ENCODE assay signal across 1 cellular context in the genomic region with DNA sequence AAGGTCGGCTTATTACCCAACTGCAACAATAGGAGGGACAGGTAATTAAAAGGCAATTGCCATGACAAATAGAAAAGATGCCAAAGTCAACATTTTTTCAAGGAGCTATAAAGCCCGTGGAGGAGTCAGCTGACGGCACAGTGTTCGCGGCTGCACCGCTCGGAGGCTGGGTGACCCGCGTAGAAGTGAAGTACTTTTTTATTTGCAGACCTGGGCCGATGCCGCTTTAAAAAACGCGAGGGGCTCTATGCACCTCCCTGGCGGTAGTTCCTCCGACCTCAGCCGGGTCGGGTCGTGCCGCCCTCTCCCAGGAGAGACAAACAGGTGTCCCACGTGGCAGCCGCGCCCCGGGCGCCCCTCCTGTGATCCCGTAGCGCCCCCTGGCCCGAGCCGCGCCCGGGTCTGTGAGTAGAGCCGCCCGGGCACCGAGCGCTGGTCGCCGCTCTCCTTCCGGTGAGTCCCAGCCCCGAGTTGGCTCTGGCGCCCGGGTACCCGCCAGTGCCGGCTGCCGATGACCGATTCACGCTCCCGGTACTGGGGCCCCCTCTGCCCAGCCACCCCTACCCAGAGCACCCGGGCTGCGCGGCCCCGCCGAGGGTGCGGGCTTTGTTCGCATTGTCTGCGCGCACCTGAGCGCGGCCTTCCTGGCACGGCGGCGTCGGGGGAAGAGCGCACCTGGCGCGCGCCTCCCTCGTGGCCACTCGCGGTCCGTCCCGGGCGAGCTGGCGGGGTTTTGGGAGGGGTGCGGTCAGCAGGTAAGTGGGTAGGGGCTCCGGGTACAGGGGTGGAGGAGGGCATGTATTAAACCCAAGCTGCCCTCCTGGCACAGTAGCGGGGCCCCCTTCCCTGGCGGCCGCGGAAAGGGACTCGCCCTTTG.
TF ChIP-seq lines count a peak whose summit lies in the region.

A gene with protein sequence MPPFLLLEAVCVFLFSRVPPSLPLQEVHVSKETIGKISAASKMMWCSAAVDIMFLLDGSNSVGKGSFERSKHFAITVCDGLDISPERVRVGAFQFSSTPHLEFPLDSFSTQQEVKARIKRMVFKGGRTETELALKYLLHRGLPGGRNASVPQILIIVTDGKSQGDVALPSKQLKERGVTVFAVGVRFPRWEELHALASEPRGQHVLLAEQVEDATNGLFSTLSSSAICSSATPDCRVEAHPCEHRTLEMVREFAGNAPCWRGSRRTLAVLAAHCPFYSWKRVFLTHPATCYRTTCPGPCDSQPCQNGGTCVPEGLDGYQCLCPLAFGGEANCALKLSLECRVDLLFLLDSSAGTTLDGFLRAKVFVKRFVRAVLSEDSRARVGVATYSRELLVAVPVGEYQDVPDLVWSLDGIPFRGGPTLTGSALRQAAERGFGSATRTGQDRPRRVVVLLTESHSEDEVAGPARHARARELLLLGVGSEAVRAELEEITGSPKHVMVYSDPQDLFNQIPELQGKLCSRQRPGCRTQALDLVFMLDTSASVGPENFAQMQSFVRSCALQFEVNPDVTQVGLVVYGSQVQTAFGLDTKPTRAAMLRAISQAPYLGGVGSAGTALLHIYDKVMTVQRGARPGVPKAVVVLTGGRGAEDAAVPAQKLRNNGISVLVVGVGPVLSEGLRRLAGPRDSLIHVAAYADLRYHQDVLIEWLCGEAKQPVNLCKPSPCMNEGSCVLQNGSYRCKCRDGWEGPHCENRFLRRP (plus strand): TSS at position 138 of the 877 bp plus-strand sequence. CDS start 9,460 bp downstream, outside the sequence.

TF ChIP-seq in HepG2, 621 proteins besides CTCF, POLR2A, EP300 and RAD21 (continued from another document and continues in another):
- TF ChIP-seq ZNF800 (CRISPR knock-in tag; IDR thresholded peaks at IDR 0.05) (0 out of 2 replicates have a peak, but pooled peaks have one; percentile 54), SYNCRIP (IDR thresholded peaks at IDR 0.05; ENCODE audit: insufficient read depth, low read depth, low read length) (no peak), MBNL3 (CRISPR knock-in tag; conservative IDR thresholded peaks at IDR 0.05) (no peak), ZNF784 (CRISPR knock-in tag; IDR thresholded peaks at IDR 0.05; ENCODE audit: borderline replicate concordance) (no peak), HNRNPLL (IDR thresholded peaks at IDR 0.05; ENCODE audit: low read depth, low read length, poor library complexity, severe bottlenecking) (peak; percentile 18), PHF20 (CRISPR knock-in tag; IDR thresholded peaks at IDR 0.05) (no peak), NFRKB (IDR thresholded peaks at IDR 0.05) (no peak), BRCA1 (CRISPR knock-in tag; IDR thresholded peaks at IDR 0.05) (no peak), RNF2 (conservative IDR thresholded peaks at IDR 0.05; ENCODE audit: low read depth) (no peak), ZNF251 (CRISPR knock-in tag; IDR thresholded peaks at IDR 0.05) (no peak), POLR2AphosphoS2 (IDR thresholded peaks at IDR 0.05; ENCODE audit: low read depth, low read length) (no peak), GABPB1 (CRISPR knock-in tag; IDR thresholded peaks at IDR 0.05) (peak; percentile 47; the same call in 1 of the 2 replicates), PRPF4 (IDR thresholded peaks at IDR 0.05; ENCODE audit: low read depth, low read length, poor library complexity, severe bottlenecking) (no peak), MXI1 (IDR thresholded peaks at IDR 0.05; ENCODE audit: borderline replicate concordance, low read depth, low read length) (no peak), MAFF (IDR thresholded peaks at IDR 0.05; ENCODE audit: low read depth, low read length) (no peak), TFDP1 (CRISPR knock-in tag; IDR thresholded peaks at IDR 0.05; ENCODE audit: borderline replicate concordance) (peak; percentile 33; the same call in 1 of the 2 replicates), ZNF768 (CRISPR knock-in tag; IDR thresholded peaks at IDR 0.05) (no peak), ZNF460 (CRISPR knock-in tag; IDR thresholded peaks at IDR 0.05; ENCODE audit: borderline replicate concordance) (no peak), HMGA1 (CRISPR knock-in tag; conservative IDR thresholded peaks at IDR 0.05) (no peak), ZFP36L1 (CRISPR knock-in tag; IDR thresholded peaks at IDR 0.05) (no peak), ZNF232 (CRISPR knock-in tag; IDR thresholded peaks at IDR 0.05; ENCODE audit: borderline replicate concordance) (no peak), KAT8 (CRISPR knock-in tag; IDR thresholded peaks at IDR 0.05) (no peak), FOXO4 (CRISPR knock-in tag; conservative IDR thresholded peaks at IDR 0.05) (no peak), ZNF766 (CRISPR knock-in tag; IDR thresholded peaks at IDR 0.05; ENCODE audit: borderline replicate concordance) (no peak), MATR3 (CRISPR knock-in tag; IDR thresholded peaks at IDR 0.05) (no peak), ZBTB14 (CRISPR knock-in tag; IDR thresholded peaks at IDR 0.05) (no peak), GATA4 (IDR thresholded peaks at IDR 0.05; ENCODE audit: borderline replicate concordance, low read depth) (no peak), ZNF83 (CRISPR knock-in tag; IDR thresholded peaks at IDR 0.05; ENCODE audit: borderline replicate concordance) (no peak)
- TF ChIP-seq, protein P1, sequence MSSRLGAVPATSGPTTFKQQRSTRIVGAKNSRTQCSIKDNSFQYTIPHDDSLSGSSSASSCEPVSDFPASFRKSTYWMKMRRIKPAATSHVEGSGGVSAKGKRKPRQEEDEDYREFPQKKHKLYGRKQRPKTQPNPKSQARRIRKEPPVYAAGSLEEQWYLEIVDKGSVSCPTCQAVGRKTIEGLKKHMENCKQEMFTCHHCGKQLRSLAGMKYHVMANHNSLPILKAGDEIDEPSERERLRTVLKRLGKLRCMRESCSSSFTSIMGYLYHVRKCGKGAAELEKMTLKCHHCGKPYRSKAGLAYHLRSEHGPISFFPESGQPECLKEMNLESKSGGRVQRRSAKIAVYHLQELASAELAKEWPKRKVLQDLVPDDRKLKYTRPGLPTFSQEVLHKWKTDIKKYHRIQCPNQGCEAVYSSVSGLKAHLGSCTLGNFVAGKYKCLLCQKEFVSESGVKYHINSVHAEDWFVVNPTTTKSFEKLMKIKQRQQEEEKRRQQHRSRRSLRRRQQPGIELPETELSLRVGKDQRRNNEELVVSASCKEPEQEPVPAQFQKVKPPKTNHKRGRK (CRISPR knock-in tag; IDR thresholded peaks at IDR 0.05): no peak
- TF ChIP-seq, protein P2, sequence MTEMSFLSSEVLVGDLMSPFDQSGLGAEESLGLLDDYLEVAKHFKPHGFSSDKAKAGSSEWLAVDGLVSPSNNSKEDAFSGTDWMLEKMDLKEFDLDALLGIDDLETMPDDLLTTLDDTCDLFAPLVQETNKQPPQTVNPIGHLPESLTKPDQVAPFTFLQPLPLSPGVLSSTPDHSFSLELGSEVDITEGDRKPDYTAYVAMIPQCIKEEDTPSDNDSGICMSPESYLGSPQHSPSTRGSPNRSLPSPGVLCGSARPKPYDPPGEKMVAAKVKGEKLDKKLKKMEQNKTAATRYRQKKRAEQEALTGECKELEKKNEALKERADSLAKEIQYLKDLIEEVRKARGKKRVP (CRISPR knock-in tag; IDR thresholded peaks at IDR 0.05): no peak
- TF ChIP-seq, protein P3, sequence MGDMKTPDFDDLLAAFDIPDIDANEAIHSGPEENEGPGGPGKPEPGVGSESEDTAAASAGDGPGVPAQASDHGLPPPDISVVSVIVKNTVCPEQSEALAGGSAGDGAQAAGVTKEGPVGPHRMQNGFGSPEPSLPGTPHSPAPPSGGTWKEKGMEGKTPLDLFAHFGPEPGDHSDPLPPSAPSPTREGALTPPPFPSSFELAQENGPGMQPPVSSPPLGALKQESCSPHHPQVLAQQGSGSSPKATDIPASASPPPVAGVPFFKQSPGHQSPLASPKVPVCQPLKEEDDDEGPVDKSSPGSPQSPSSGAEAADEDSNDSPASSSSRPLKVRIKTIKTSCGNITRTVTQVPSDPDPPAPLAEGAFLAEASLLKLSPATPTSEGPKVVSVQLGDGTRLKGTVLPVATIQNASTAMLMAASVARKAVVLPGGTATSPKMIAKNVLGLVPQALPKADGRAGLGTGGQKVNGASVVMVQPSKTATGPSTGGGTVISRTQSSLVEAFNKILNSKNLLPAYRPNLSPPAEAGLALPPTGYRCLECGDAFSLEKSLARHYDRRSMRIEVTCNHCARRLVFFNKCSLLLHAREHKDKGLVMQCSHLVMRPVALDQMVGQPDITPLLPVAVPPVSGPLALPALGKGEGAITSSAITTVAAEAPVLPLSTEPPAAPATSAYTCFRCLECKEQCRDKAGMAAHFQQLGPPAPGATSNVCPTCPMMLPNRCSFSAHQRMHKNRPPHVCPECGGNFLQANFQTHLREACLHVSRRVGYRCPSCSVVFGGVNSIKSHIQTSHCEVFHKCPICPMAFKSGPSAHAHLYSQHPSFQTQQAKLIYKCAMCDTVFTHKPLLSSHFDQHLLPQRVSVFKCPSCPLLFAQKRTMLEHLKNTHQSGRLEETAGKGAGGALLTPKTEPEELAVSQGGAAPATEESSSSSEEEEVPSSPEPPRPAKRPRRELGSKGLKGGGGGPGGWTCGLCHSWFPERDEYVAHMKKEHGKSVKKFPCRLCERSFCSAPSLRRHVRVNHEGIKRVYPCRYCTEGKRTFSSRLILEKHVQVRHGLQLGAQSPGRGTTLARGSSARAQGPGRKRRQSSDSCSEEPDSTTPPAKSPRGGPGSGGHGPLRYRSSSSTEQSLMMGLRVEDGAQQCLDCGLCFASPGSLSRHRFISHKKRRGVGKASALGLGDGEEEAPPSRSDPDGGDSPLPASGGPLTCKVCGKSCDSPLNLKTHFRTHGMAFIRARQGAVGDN (CRISPR knock-in tag; IDR thresholded peaks at IDR 0.05): peak; percentile 39
